ENCODE assay signal across 21 cellular contexts in genomic region chr17:44623070-44623725, GRCh38. TPM values are rescaled to one million over a fixed set of nuclear protein-coding genes. Genes with fewer than 3 reads are reported as not detected.
DNase-seq lines count a peak whose midpoint lies in the region; ATAC-seq and TF ChIP-seq lines count a peak whose summit lies in the region.
"Had no signal": no experiment of that assay in that cellular context is flagged by ENCODE, and none has a peak within 500 bp of the region (broad histone marks: within the 10 kb centered on the region; RNA-seq: fewer than 3 reads in every experiment).

No MANE protein-coding gene starts in this region.

- H3K4me1 ChIP-seq in mammary epithelial cell (ENCODE audit: insufficient read depth, low read length), result no peaks in the 10 kb centered on the region
- H3K4me1 ChIP-seq in OCI-LY7 (ENCODE audit: insufficient read depth, low read length, poor library complexity, severe bottlenecking), result peaks cover 12% of the 10 kb centered on the region
- H3K4me1 ChIP-seq in smooth muscle cell (ENCODE audit: low read depth), result peaks cover 11% of the 10 kb centered on the region
- H3K4me1 ChIP-seq in GM23248 (ENCODE audit: insufficient read depth), result no peaks in the 10 kb centered on the region
- H3K4me1 ChIP-seq: lower lobe of right lung had no signal

- BruUV-seq in MCF 10A (replicated peaks; lab: Mats Ljungman, UMichigan), result no TSS peak
- no TSS peak for BruUV-seq in mammary epithelial cell (replicated peaks; lab: Mats Ljungman, UMichigan)
- BruUV-seq in OCI-LY7 (replicated peaks; lab: Mats Ljungman, UMichigan), result no TSS peak

- H3K27ac ChIP-seq in mammary epithelial cell (ENCODE audit: insufficient read depth, low read depth, low read length) (no peak overlapping the region), OCI-LY7 (ENCODE audit: low read depth, low read length, poor library complexity, severe bottlenecking) (no peak overlapping the region), smooth muscle cell (ENCODE audit: low read depth) (no peak overlapping the region), GM23248 (no peak overlapping the region)
- H3K27ac ChIP-seq: lower lobe of right lung had no signal

- in situ Hi-C loops in mammary epithelial cell (cut with MboI; ENCODE audit: low sequenced_read_pairs in 2 of 2) (no loop called here), GM23248 (cut with MboI) (no loop called here)

- 75% methylated on average over 6 of the region's 6 CpGs for WGBS in mammary epithelial cell (ENCODE audit: low coverage, missing lambda C conversion rate)
- 85% methylated on average over 6 of the region's 6 CpGs for WGBS in smooth muscle cell (ENCODE audit: low lambda C conversion rate)
- WGBS in GM23248 (ENCODE audit: low coverage in 1 of 2, low lambda C conversion rate in 2 of 2, missing lambda C conversion rate in 2 of 2), 2 experiments, result 74% methylated on average over 6 of the region's 6 CpGs

- H3K4me2 ChIP-seq in mammary epithelial cell (ENCODE audit: insufficient read depth, low read depth, low read length) (no peak overlapping the region), OCI-LY7 (ENCODE audit: low read length) (no peak overlapping the region), smooth muscle cell (no peak overlapping the region), GM23248 (ENCODE audit: unreplicated experiment) (no peak overlapping the region)

- H3K79me2 ChIP-seq in mammary epithelial cell (ENCODE audit: insufficient read depth, low read length) (no peaks in the 10 kb centered on the region), OCI-LY7 (ENCODE audit: insufficient read depth, low read depth, low read length) (no peaks in the 10 kb centered on the region), smooth muscle cell (ENCODE audit: low read depth) (no peaks in the 10 kb centered on the region), GM23248 (ENCODE audit: insufficient read depth) (no peaks in the 10 kb centered on the region)

- no peak overlapping the region for H3K4me3 Mint-ChIP-seq in MCF 10A (ENCODE audit: unreplicated experiment)
- H3K4me3 Mint-ChIP-seq: activated CD4-positive, alpha-beta memory T cell treated with anti-CD3 and anti-CD28 coated beads, Interleukin-2, amount 10 ng/mL, durations not matched to agents 7 days and 5 days; central memory CD8-positive, alpha-beta T cell; IgD-negative memory B cell; naive thymus-derived CD4-positive, alpha-beta T cell; T-cell had no signal

- H3K36me3 ChIP-seq in mammary epithelial cell (ENCODE audit: insufficient read depth, low read length) (no peaks in the 10 kb centered on the region), OCI-LY7 (ENCODE audit: insufficient read depth, low read length) (no peaks in the 10 kb centered on the region), smooth muscle cell (ENCODE audit: low read depth) (no peaks in the 10 kb centered on the region), GM23248 (ENCODE audit: low read depth) (no peaks in the 10 kb centered on the region)
- H3K36me3 ChIP-seq: lower lobe of right lung had no signal

- CTCF ChIA-PET in MCF 10A (lab: Yijun Ruan, JAX), result no interaction called here
- CTCF ChIA-PET in mammary epithelial cell (lab: Charles Lee; ENCODE audit: low non-redundant PET), result no interaction called here
- CTCF ChIA-PET in OCI-LY7 (lab: Charles Lee; ENCODE audit: unreplicated experiment), result no interaction called here

- H3K36me3 Mint-ChIP-seq in MCF 10A (ENCODE audit: insufficient read depth, unreplicated experiment), result peaks cover 6% of the 10 kb centered on the region
- H3K36me3 Mint-ChIP-seq: IgD-negative memory B cell, T-cell had no signal

- peak; percentile 15 for DNase-seq in MCF 10A (ENCODE audit: unreplicated experiment)
- DNase-seq in mammary epithelial cell, result no peak
- no peak for DNase-seq in OCI-LY7 (ENCODE audit: low spot score)
- DNase-seq in epithelial cell of proximal tubule (ENCODE audit: low read depth), result peak; percentile 54
- DNase-seq in smooth muscle cell (lab: John Stamatoyannopoulos, UW; ENCODE audit: unreplicated experiment), result no peak
- no peak for DNase-seq in NCI-H1694 (lab: John Stamatoyannopoulos, UW)
- DNase-seq in GM23248, result no peak
- DNase-seq: activated CD4-positive, alpha-beta memory T cell treated with anti-CD3 and anti-CD28 coated beads, Interleukin-2, amount 10 ng/mL, durations not matched to agents 7 days and 5 days; Caco-2; foreskin fibroblast; lower lobe of right lung; naive thymus-derived CD4-positive, alpha-beta T cell; NCI-H1048; NK-92 treated with Interleukin-12 subunit alpha and Interleukin-12 subunit beta, amount 100 ng/mL, for 24 hours; stimulated activated naive CD8-positive, alpha-beta T cell treated with anti-CD3 and anti-CD28 coated beads, Interleukin-15, Interleukin-2, amounts not matched to agents 100 U/mL and 50 U/mL, for 24 hours; T-cell had no signal

- H3K9me2 ChIP-seq in OCI-LY7 (ENCODE audit: insufficient read depth, low read length), result no peaks in the 10 kb centered on the region
- H3K9me2 ChIP-seq in GM23248 (ENCODE audit: insufficient read depth), result no peaks in the 10 kb centered on the region

- H3F3A ChIP-seq in smooth muscle cell (ENCODE audit: low read depth) (no peaks in the 10 kb centered on the region), GM23248 (ENCODE audit: insufficient read depth) (no peaks in the 10 kb centered on the region)

- peaks cover 13% of the 10 kb centered on the region for H3K27me3 Mint-ChIP-seq in MCF 10A (ENCODE audit: insufficient read depth, unreplicated experiment)

- H3K4me1 Mint-ChIP-seq in MCF 10A (ENCODE audit: insufficient read depth, unreplicated experiment), result no peaks in the 10 kb centered on the region
- H3K4me1 Mint-ChIP-seq: activated CD4-positive, alpha-beta memory T cell treated with anti-CD3 and anti-CD28 coated beads, Interleukin-2, amount 10 ng/mL, durations not matched to agents 7 days and 5 days; central memory CD8-positive, alpha-beta T cell; naive thymus-derived CD4-positive, alpha-beta T cell; T-cell had no signal

- H4K20me1 ChIP-seq in mammary epithelial cell (ENCODE audit: insufficient read depth, low read length) (no peaks in the 10 kb centered on the region), OCI-LY7 (ENCODE audit: insufficient read depth, low read length) (no peaks in the 10 kb centered on the region), smooth muscle cell (ENCODE audit: low read depth) (no peaks in the 10 kb centered on the region), GM23248 (ENCODE audit: insufficient read depth) (no peaks in the 10 kb centered on the region)

- no peaks in the 10 kb centered on the region for H3K9me3 Mint-ChIP-seq in MCF 10A (ENCODE audit: unreplicated experiment)
- H3K9me3 Mint-ChIP-seq: activated CD4-positive, alpha-beta memory T cell treated with anti-CD3 and anti-CD28 coated beads, Interleukin-2, amount 10 ng/mL, durations not matched to agents 7 days and 5 days; central memory CD8-positive, alpha-beta T cell; IgD-negative memory B cell; naive thymus-derived CD4-positive, alpha-beta T cell; T-cell had no signal

- POLR2A ChIA-PET in MCF 10A (lab: Yijun Ruan, JAX) (interaction anchor here (0.5 kb wide), 1 partner anchor 89 kb away, joined by 3 read pairs; no protein-coding TSS in a partner anchor), OCI-LY7 (lab: Charles Lee) (no interaction called here)

- no peak overlapping the region for H3K9ac ChIP-seq in mammary epithelial cell (ENCODE audit: insufficient read depth, low read length)
- H3K9ac ChIP-seq in smooth muscle cell (ENCODE audit: low read depth), result no peak overlapping the region
- no peak overlapping the region for H3K9ac ChIP-seq in GM23248

- H3K27me3 ChIP-seq in mammary epithelial cell (ENCODE audit: insufficient read depth, low read length), result no peaks in the 10 kb centered on the region
- no peaks in the 10 kb centered on the region for H3K27me3 ChIP-seq in smooth muscle cell (ENCODE audit: low read depth)
- no peaks in the 10 kb centered on the region for H3K27me3 ChIP-seq in GM23248 (replicated peaks; ENCODE audit: insufficient read depth)

- intact Hi-C loops in MCF 10A (cut with micrococcal nuclease), result no loop called here
- intact Hi-C loops in mammary epithelial cell (cut with micrococcal nuclease), result no loop called here
- intact Hi-C loops in OCI-LY7 (cut with micrococcal nuclease; ENCODE audit: unreplicated experiment), result no loop called here

- dilution Hi-C loops in mammary epithelial cell (cut with HindIII; ENCODE audit: low sequenced_read_pairs), result no loop called here

- TF ChIP-seq CTCF in MCF 10A (IDR thresholded peaks at IDR 0.05; ENCODE audit: unreplicated experiment) (no peak), mammary epithelial cell (conservative IDR thresholded peaks at IDR 0.05 in 1 of 2, IDR thresholded peaks at IDR 0.05 in 1 of 2; ENCODE audit: extremely low read depth in 1 of 2, insufficient read depth in 1 of 2, low read depth in 1 of 2, low read length in 2 of 2) (peak in 1 of 2 donors; percentile 26), OCI-LY7 (conservative IDR thresholded peaks at IDR 0.05; ENCODE audit: low read length) (0 out of 2 replicates have a peak, but pooled peaks have one; percentile 22), epithelial cell of proximal tubule (conservative IDR thresholded peaks at IDR 0.05; ENCODE audit: low read depth, low read length) (peak; percentile 54), smooth muscle cell (IDR thresholded peaks at IDR 0.05; ENCODE audit: borderline replicate concordance, insufficient read depth, poor library complexity, severe bottlenecking) (no peak)

- no peak overlapping the region for H2AFZ ChIP-seq in mammary epithelial cell (ENCODE audit: low read depth, low read length)
- H2AFZ ChIP-seq in OCI-LY7 (ENCODE audit: low read length), result no peak overlapping the region
- H2AFZ ChIP-seq in smooth muscle cell (ENCODE audit: low read depth), result no peak overlapping the region
- H2AFZ ChIP-seq in GM23248, result no peak overlapping the region

- ATAC-seq in HG02852 (IDR thresholded peaks at IDR 0.05; ENCODE audit: unreplicated experiment), result no peak
- ATAC-seq: lower lobe of right lung; naive thymus-derived CD4-positive, alpha-beta T cell; stimulated activated naive CD8-positive, alpha-beta T cell treated with anti-CD3 and anti-CD28 coated beads, Interleukin-15, Interleukin-2, amounts not matched to agents 100 U/mL and 50 U/mL, for 24 hours; T-cell had no signal

- H3K4me3 ChIP-seq in mammary epithelial cell (replicated peaks in 1 of 3; ENCODE audit: insufficient read depth in 1 of 3, low read depth in 2 of 3, low read length in 3 of 3), result no peak overlapping the region
- no peak overlapping the region for H3K4me3 ChIP-seq in OCI-LY7 (ENCODE audit: low read depth, low read length, poor library complexity, severe bottlenecking)
- H3K4me3 ChIP-seq in epithelial cell of proximal tubule (ENCODE audit: low read depth, low read length), result no peak overlapping the region
- no peak overlapping the region for H3K4me3 ChIP-seq in smooth muscle cell
- H3K4me3 ChIP-seq in GM23248, result no peak overlapping the region
- H3K4me3 ChIP-seq: lower lobe of right lung had no signal

- H3K27ac Mint-ChIP-seq in MCF 10A (ENCODE audit: low read depth, unreplicated experiment), result no peak overlapping the region
- H3K27ac Mint-ChIP-seq: activated CD4-positive, alpha-beta memory T cell treated with anti-CD3 and anti-CD28 coated beads, Interleukin-2, amount 10 ng/mL, durations not matched to agents 7 days and 5 days; IgD-negative memory B cell; naive thymus-derived CD4-positive, alpha-beta T cell; progenitor cell of endocrine pancreas; T-cell had no signal

- H3K9me3 ChIP-seq in mammary epithelial cell (replicated peaks; ENCODE audit: insufficient read depth, low read length), result no peaks in the 10 kb centered on the region
- H3K9me3 ChIP-seq in OCI-LY7 (ENCODE audit: low read length), result no peaks in the 10 kb centered on the region
- no peaks in the 10 kb centered on the region for H3K9me3 ChIP-seq in smooth muscle cell (replicated peaks; ENCODE audit: low read depth)
- no peaks in the 10 kb centered on the region for H3K9me3 ChIP-seq in GM23248 (ENCODE audit: low read depth)
- H3K9me3 ChIP-seq: Caco-2, lower lobe of right lung had no signal

RNA-seq across cellular contexts. Expression of gene MEIOC, which starts 33.1 kb away (rescaled TPM):
- total RNA-seq in MCF 10A (2022) (not detected in 2 replicates), mammary epithelial cell (under 1 TPM in 1 of 2 donors, not detected in 1; 0.17 TPM), OCI-LY7 (2022) (5.1 and 5.5 TPM in 2 replicates), epithelial cell of proximal tubule (7.1 and 9.8 TPM in 2 replicates), smooth muscle cell (0.09 TPM in 1 of 2 replicates, not detected in the other)
- polyA plus RNA-seq in mammary epithelial cell (0.16 TPM), smooth muscle cell (0.18 TPM in 1 of 2 replicates, not detected in the other), GM23248 (2016; fragmentation: Nextera tagmentation; extraction: Ambion mirVana) (0.34 and 0.65 TPM in 2 replicates)
- not detected for polyA minus RNA-seq in mammary epithelial cell
- 0.03 and 0.41 TPM in 2 replicates for total RNA-seq in OCI-LY7 (2014; rRNA removed; shearing (Covaris generic))
- not detected in 2 replicates for total RNA-seq in GM23248 (2014; rRNA removed; shearing (Covaris generic))
- total RNA-seq: Caco-2, lower lobe of right lung, urinary bladder had no signal

Comparison
In these comparisons a context has a peak if more than half of its experiments do, and no peak if none do; other contexts are left out.
1. DNase-seq: peak in MCF 10A (single experiment) and epithelial cell of proximal tubule (single experiment); none in mammary epithelial cell (single experiment), OCI-LY7 (single experiment), smooth muscle cell (single experiment), NCI-H1694 (single experiment) and GM23248 (single experiment).
2. CTCF ChIP-seq: peak in OCI-LY7 (single experiment) and epithelial cell of proximal tubule (single experiment); none in MCF 10A (single experiment) and smooth muscle cell (single experiment).